Comparison of ENCODE assay signal across 8 cellular contexts in genomic region chr2:177265834-177266817, GRCh38. TPM values are rescaled to one million over a fixed set of nuclear protein-coding genes. Genes with fewer than 3 reads are reported as not detected.
A peak's percentile ranks its signal among the peaks of the same experiment; 100 is the strongest.
DNase-seq lines count a peak whose midpoint lies in the region; ATAC-seq and TF ChIP-seq lines count a peak whose summit lies in the region.

No MANE protein-coding gene starts in this region.

- peak in 1 of 2 experiments; percentile 51 for DNase-seq in Caco-2
- DNase-seq in HL-60 (ENCODE audit: low read depth in 1 of 2, low spot score in 1 of 2), result peak in 1 of 2 experiments; percentile 73
- peak; percentile 22 for DNase-seq in germinal center (ENCODE audit: low spot score)
- DNase-seq in stimulated activated effector memory CD8-positive, alpha-beta T cell treated with anti-CD3 and anti-CD28 coated beads, Interleukin-12 subunit alpha, Interleukin-12 subunit beta, amount 100 ng/mL, for 72 hours (ENCODE audit: low spot score in 2 of 2), result no peak
- DNase-seq in NCI-H1105 treated with DMSO at 0.1 percent for 48 hours (lab: John Stamatoyannopoulos, UW), result no peak
- no peak for DNase-seq in epidermal melanocyte (ENCODE audit: insufficient read length, low spot score)
- no peak for DNase-seq in brain microvascular endothelial cell

- peaks cover 25% of the 10 kb centered on the region for H3K36me3 Mint-ChIP-seq in Caco-2 (ENCODE audit: insufficient read depth, unreplicated experiment)
- peaks cover 37% of the 10 kb centered on the region for H3K36me3 Mint-ChIP-seq in stimulated activated effector memory CD8-positive, alpha-beta T cell treated with anti-CD3 and anti-CD28 coated beads, Interleukin-12 subunit alpha, Interleukin-12 subunit beta, amount 100 ng/mL, for 72 hours

- intact Hi-C loops in Caco-2 (cut with micrococcal nuclease; ENCODE audit: unreplicated experiment), result loop anchor here (1.0 kb wide), 1 partner anchor 54 kb away; the partner anchor contains the start of gene HNRNPA3

- POLR2A ChIA-PET in Caco-2 (lab: Charles Lee), result interaction anchor here (0.6 to 1.2 kb wide), 4 partner anchors 28 to 1370 kb away, joined by 3 to 6 read pairs (median 4); no protein-coding TSS in a partner anchor

- in situ Hi-C loops in brain microvascular endothelial cell (cut with HindIII; ENCODE audit: low pct_ligation_motif_present, low sequenced_read_pairs), result no loop called here

- ATAC-seq in stimulated activated effector memory CD8-positive, alpha-beta T cell treated with anti-CD3 and anti-CD28 coated beads, Interleukin-12 subunit alpha, Interleukin-12 subunit beta, amount 100 ng/mL, for 72 hours, result no peak

- no peaks in the 10 kb centered on the region for H3K27me3 Mint-ChIP-seq in Caco-2 (ENCODE audit: insufficient read depth, unreplicated experiment)

- no peaks in the 10 kb centered on the region for H3K9me3 ChIP-seq in Caco-2

- H3K9me3 Mint-ChIP-seq in Caco-2 (ENCODE audit: unreplicated experiment), result no peaks in the 10 kb centered on the region
- H3K9me3 Mint-ChIP-seq in stimulated activated effector memory CD8-positive, alpha-beta T cell treated with anti-CD3 and anti-CD28 coated beads, Interleukin-12 subunit alpha, Interleukin-12 subunit beta, amount 100 ng/mL, for 72 hours, result no peaks in the 10 kb centered on the region

- H3K4me1 ChIP-seq in Caco-2, result peaks cover 40% of the 10 kb centered on the region

- H3K27me3 ChIP-seq in Caco-2 (replicated peaks; ENCODE audit: control insufficient read depth, insufficient read depth, low read length) (no peaks in the 10 kb centered on the region), HL-60 (ENCODE audit: insufficient read depth, poor library complexity, severe bottlenecking) (no peaks in the 10 kb centered on the region), brain microvascular endothelial cell (replicated peaks) (no peaks in the 10 kb centered on the region)

- H3K4me3 ChIP-seq in Caco-2 (ENCODE audit: low read depth, low read length) (peak overlapping the region; percentile 91), HL-60 (replicated peaks; ENCODE audit: insufficient read depth, low read length) (no peak overlapping the region), WI38 (ENCODE audit: low read depth, low read length) (peak overlapping the region; percentile 89), brain microvascular endothelial cell (ENCODE audit: low read depth, low read length) (no peak overlapping the region)

- peak overlapping the region; percentile 97 for H3K4me3 Mint-ChIP-seq in Caco-2 (ENCODE audit: unreplicated experiment)
- H3K4me3 Mint-ChIP-seq in stimulated activated effector memory CD8-positive, alpha-beta T cell treated with anti-CD3 and anti-CD28 coated beads, Interleukin-12 subunit alpha, Interleukin-12 subunit beta, amount 100 ng/mL, for 72 hours, result peak overlapping the region; percentile 90

- no peak for TF ChIP-seq CTCF in Caco-2 (IDR thresholded peaks at IDR 0.05; ENCODE audit: insufficient read depth in 1 of 2, low read depth in 1 of 2, low read length in 1 of 2, severe bottlenecking in 1 of 2, unreplicated experiment in 1 of 2)
- TF ChIP-seq CTCF in HL-60 (IDR thresholded peaks at IDR 0.05; ENCODE audit: insufficient read depth, low read length), result no peak
- no peak for TF ChIP-seq CTCF in WI38 (IDR thresholded peaks at IDR 0.05; ENCODE audit: low read depth, low read length)
- TF ChIP-seq CTCF in brain microvascular endothelial cell (IDR thresholded peaks at IDR 0.05; ENCODE audit: low read depth, low read length, missing control alignments), result no peak

- BruUV-seq in Caco-2 (replicated peaks; lab: Mats Ljungman, UMichigan), result no TSS peak

- H3K27ac ChIP-seq in HL-60 (replicated peaks) (peak overlapping the region; percentile 99), brain microvascular endothelial cell (no peak overlapping the region)

- peak overlapping the region; percentile 100 for H3K27ac Mint-ChIP-seq in Caco-2 (ENCODE audit: unreplicated experiment)
- H3K27ac Mint-ChIP-seq in stimulated activated effector memory CD8-positive, alpha-beta T cell treated with anti-CD3 and anti-CD28 coated beads, Interleukin-12 subunit alpha, Interleukin-12 subunit beta, amount 100 ng/mL, for 72 hours, result peak overlapping the region; percentile 99

- H3K36me3 ChIP-seq in Caco-2 (ENCODE audit: control insufficient read depth, insufficient read depth, low read length), result no peaks in the 10 kb centered on the region
- no peaks in the 10 kb centered on the region for H3K36me3 ChIP-seq in brain microvascular endothelial cell (replicated peaks)

- H3K4me1 Mint-ChIP-seq in Caco-2 (ENCODE audit: low read depth, unreplicated experiment), result peaks cover 21% of the 10 kb centered on the region
- H3K4me1 Mint-ChIP-seq in stimulated activated effector memory CD8-positive, alpha-beta T cell treated with anti-CD3 and anti-CD28 coated beads, Interleukin-12 subunit alpha, Interleukin-12 subunit beta, amount 100 ng/mL, for 72 hours, result peaks cover 31% of the 10 kb centered on the region

- CTCF ChIA-PET in Caco-2 (lab: Charles Lee), result interaction anchor here (1.2 to 4.2 kb wide), 2 partner anchors 12 to 101 kb away, joined by 4 to 44 read pairs; no protein-coding TSS in a partner anchor

RNA-seq across cellular contexts. Expression of gene NFE2L2, which starts 1.6 kb away (rescaled TPM):
- 75.7 and 80.5 TPM in 2 replicates for total RNA-seq in Caco-2 (2022)

RNA-seq across cellular contexts. Expression of gene HNRNPA3, which starts 53.5 kb away (rescaled TPM):
- total RNA-seq in Caco-2 (2022), result 322 and 332 TPM in 2 replicates

Comparison
In these comparisons a context has a peak if more than half of its experiments do, and no peak if none do; other contexts are left out.
1. H3K4me3 ChIP-seq: peak in Caco-2 (single experiment) and WI38 (single experiment); none in HL-60 (single experiment) and brain microvascular endothelial cell (single experiment).